In the genomic region with DNA sequence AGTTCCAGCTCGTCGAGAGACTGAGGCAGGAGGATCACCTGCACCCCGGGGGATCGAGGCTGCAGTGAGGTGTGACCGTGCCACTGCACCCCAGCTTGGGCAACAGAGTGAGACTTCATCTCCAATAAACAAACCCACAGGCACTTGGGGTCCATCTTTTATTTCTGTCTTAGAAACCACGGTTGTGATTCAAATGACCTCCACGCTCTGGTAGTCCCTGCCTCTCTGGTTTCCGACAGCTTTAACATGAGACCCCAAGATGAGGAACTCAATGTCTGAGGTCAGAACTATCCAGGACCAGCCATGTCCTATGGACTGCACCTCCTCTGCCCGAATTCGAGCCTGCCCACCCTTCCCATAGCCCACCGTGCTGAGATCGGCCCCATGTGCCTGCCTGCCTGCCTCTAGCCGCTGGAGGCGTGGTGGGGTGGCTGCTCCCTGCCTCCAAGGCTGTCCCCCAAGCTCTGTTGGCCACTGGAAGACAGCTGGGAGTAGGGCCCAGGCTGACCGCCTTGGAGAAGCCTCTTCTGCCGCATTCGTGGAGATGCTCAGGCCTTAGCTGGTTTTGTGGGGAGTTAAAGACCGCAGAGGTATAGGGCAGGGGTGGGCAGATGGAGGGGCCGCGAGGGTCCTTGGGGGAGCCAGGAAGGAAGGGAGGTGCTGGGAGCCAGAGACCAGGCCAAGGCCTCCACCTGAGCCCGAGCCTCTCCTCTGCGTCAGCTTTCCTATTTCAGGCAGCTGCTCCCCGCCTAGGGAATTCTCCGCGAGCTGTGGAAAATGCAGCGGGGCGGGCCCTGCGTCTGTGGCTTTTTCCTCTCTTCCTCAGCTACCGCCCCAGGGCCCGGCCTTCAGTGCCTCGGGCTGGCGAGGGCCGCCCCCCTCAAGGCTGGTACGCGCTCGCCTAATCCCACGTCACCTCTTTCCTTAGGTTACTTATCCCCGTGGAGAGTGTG, we compare ENCODE assay signal across 21 cellular contexts. TPM values are rescaled to one million over a fixed set of nuclear protein-coding genes. Genes with fewer than 3 reads are reported as not detected.
DNase-seq lines count a peak whose midpoint lies in the region; ATAC-seq lines count a peak whose summit lies in the region.
"Had no signal": no experiment of that assay in that cellular context is flagged by ENCODE, and none has a peak within 500 bp of the region (broad histone marks: within the 10 kb centered on the region; RNA-seq: fewer than 3 reads in every experiment).

No MANE protein-coding gene starts in this region.

- H3K36me3 ChIP-seq in mesendoderm (ENCODE audit: control insufficient read depth, insufficient read depth, low read length), result no peaks in the 10 kb centered on the region
- H3K36me3 ChIP-seq: neutrophil, SJSA1, upper lobe of right lung had no signal

- H3K27me3 ChIP-seq in mesendoderm (ENCODE audit: insufficient read depth, low read length, poor library complexity), result no peaks in the 10 kb centered on the region
- H3K27me3 ChIP-seq: dorsolateral prefrontal cortex, neutrophil, SJSA1, upper lobe of right lung had no signal

- peaks cover 28% of the 10 kb centered on the region for H3K4me1 Mint-ChIP-seq in stimulated activated memory B cell treated with anti-CD40 and anti-IgM and Interleukin-4, amounts not matched to agents 10 μg/mL and 1 μg/mL and 100 μg/mL, for 72 hours
- H3K4me1 Mint-ChIP-seq: activated CD4-positive, alpha-beta T cell treated with anti-CD3 and anti-CD28 coated beads for 36 hours had no signal

- no peaks in the 10 kb centered on the region for H3K79me1 ChIP-seq in mesendoderm (ENCODE audit: low read length)

- no peak overlapping the region for H3K23ac ChIP-seq in mesendoderm (ENCODE audit: low read length)

- H3K4ac ChIP-seq in mesendoderm (ENCODE audit: low read depth, low read length), result no peak overlapping the region

- no peak overlapping the region for H4K5ac ChIP-seq in mesendoderm (ENCODE audit: low read length)

- no peak overlapping the region for H3K18ac ChIP-seq in mesendoderm (ENCODE audit: low read length)

- no peak overlapping the region for H2BK120ac ChIP-seq in mesendoderm (ENCODE audit: low read depth, low read length)

- H3K56ac ChIP-seq in mesendoderm (ENCODE audit: low read length), result peak overlapping the region; percentile 10

- peak; percentile 34 for ATAC-seq in stimulated activated memory B cell treated with anti-CD40 and anti-IgM and Interleukin-4, amounts not matched to agents 10 μg/mL and 1 μg/mL and 100 μg/mL, for 72 hours
- no peak for ATAC-seq in GM18909 (IDR thresholded peaks at IDR 0.05; ENCODE audit: poor library complexity, unreplicated experiment)
- ATAC-seq: activated CD4-positive, alpha-beta T cell treated with anti-CD3 and anti-CD28 coated beads for 36 hours; upper lobe of right lung had no signal

- no peaks in the 10 kb centered on the region for H3K79me2 ChIP-seq in mesendoderm (ENCODE audit: control insufficient read depth, insufficient read depth, low read length)

- DNase-seq in NCI-H82 (lab: John Stamatoyannopoulos, UW), result peak; percentile 43
- DNase-seq in NCI-H82 treated with DMSO at 0.1 percent for 48 hours (lab: John Stamatoyannopoulos, UW; ENCODE audit: unreplicated experiment), result no peak
- peak; percentile 7 for DNase-seq in amniotic epithelial cell (ENCODE audit: low read depth)
- DNase-seq in mesendoderm, result no peak
- DNase-seq in hippocampal formation (lab: John Stamatoyannopoulos, UW), result no peak
- no peak for DNase-seq in iPS-NIHi7 (ENCODE audit: extremely low spot score)
- DNase-seq: activated CD4-positive, alpha-beta T cell treated with anti-CD3 and anti-CD28 coated beads for 36 hours; activated CD8-positive, alpha-beta memory T cell treated with anti-CD3 and anti-CD28 coated beads, Interleukin-2, amount 50 U/mL, for 48 hours; activated naive CD4-positive, alpha-beta T cell treated with anti-CD3 and anti-CD28 coated beads, Interleukin-2, amount 50 U/mL, for 16 hours; CD4-positive, alpha-beta memory T cell; dorsolateral prefrontal cortex; NCI-H1417; stimulated activated CD4-positive, alpha-beta T cell treated with anti-CD3 and anti-CD28 coated beads, Interleukin-4, amount 100 ng/mL, for 4 hours; upper lobe of right lung had no signal

- no CpG with 5 or more reads among the region's 38 CpGs for WGBS in mesendoderm (ENCODE audit: extremely low coverage, insufficient coverage, low lambda C conversion rate)

- H3K27ac ChIP-seq in mesendoderm (ENCODE audit: low read depth, low read length), result no peak overlapping the region
- H3K27ac ChIP-seq: dorsolateral prefrontal cortex, HL-60, KMS-11, neutrophil, SJSA1, upper lobe of right lung had no signal

- no peak overlapping the region for H3K9ac ChIP-seq in mesendoderm (ENCODE audit: low read length)
- H3K9ac ChIP-seq: KMS-11 had no signal

- no peak overlapping the region for H3K4me2 ChIP-seq in mesendoderm (ENCODE audit: low read length)
- H3K4me2 ChIP-seq: KMS-11 had no signal

- H4K8ac ChIP-seq in mesendoderm (ENCODE audit: low read depth, low read length), result no peak overlapping the region

- peaks cover 49% of the 10 kb centered on the region for H3K27me3 Mint-ChIP-seq in stimulated activated memory B cell treated with anti-CD40 and anti-IgM and Interleukin-4, amounts not matched to agents 10 μg/mL and 1 μg/mL and 100 μg/mL, for 72 hours
- H3K27me3 Mint-ChIP-seq: activated CD4-positive, alpha-beta T cell treated with anti-CD3 and anti-CD28 coated beads for 36 hours; brain; CD4-positive, alpha-beta memory T cell had no signal

- no peak overlapping the region for H2BK5ac ChIP-seq in mesendoderm (ENCODE audit: low read length)

- H2BK15ac ChIP-seq in mesendoderm (replicated peaks; ENCODE audit: low read depth), result no peak overlapping the region

- H3K4me1 ChIP-seq in mesendoderm (ENCODE audit: control insufficient read depth, low read depth, low read length), result no peaks in the 10 kb centered on the region
- H3K4me1 ChIP-seq: SJSA1 had no signal

- H3K36me3 Mint-ChIP-seq in stimulated activated memory B cell treated with anti-CD40 and anti-IgM and Interleukin-4, amounts not matched to agents 10 μg/mL and 1 μg/mL and 100 μg/mL, for 72 hours, result no peaks in the 10 kb centered on the region
- H3K36me3 Mint-ChIP-seq: brain; CD4-positive, alpha-beta memory T cell had no signal

- no peak overlapping the region for H3K4me3 Mint-ChIP-seq in stimulated activated memory B cell treated with anti-CD40 and anti-IgM and Interleukin-4, amounts not matched to agents 10 μg/mL and 1 μg/mL and 100 μg/mL, for 72 hours
- H3K4me3 Mint-ChIP-seq: activated CD4-positive, alpha-beta T cell treated with anti-CD3 and anti-CD28 coated beads for 36 hours; CD4-positive, alpha-beta memory T cell had no signal

- no peaks in the 10 kb centered on the region for H3K9me3 Mint-ChIP-seq in stimulated activated memory B cell treated with anti-CD40 and anti-IgM and Interleukin-4, amounts not matched to agents 10 μg/mL and 1 μg/mL and 100 μg/mL, for 72 hours
- H3K9me3 Mint-ChIP-seq: brain; CD4-positive, alpha-beta memory T cell had no signal

- H2AK5ac ChIP-seq in mesendoderm (ENCODE audit: low read length), result no peak overlapping the region

- no peak overlapping the region for H3K27ac Mint-ChIP-seq in stimulated activated memory B cell treated with anti-CD40 and anti-IgM and Interleukin-4, amounts not matched to agents 10 μg/mL and 1 μg/mL and 100 μg/mL, for 72 hours
- H3K27ac Mint-ChIP-seq: activated CD4-positive, alpha-beta T cell treated with anti-CD3 and anti-CD28 coated beads for 36 hours had no signal

- H3K4me3 ChIP-seq in mesendoderm (ENCODE audit: low read length), result no peak overlapping the region
- H3K4me3 ChIP-seq: dorsolateral prefrontal cortex, SJSA1, upper lobe of right lung had no signal

RNA-seq across cellular contexts. Expression of a gene that starts 6.9 kb away (rescaled TPM):
- 50.8 TPM for polyA plus RNA-seq in mesendoderm (2013, experiment 1 of 2)
- 52.5 TPM for polyA plus RNA-seq in mesendoderm (2013, experiment 2 of 2)

RNA-seq across cellular contexts. Expression of a gene that starts 35.4 kb away (rescaled TPM):
- not detected for polyA plus RNA-seq in mesendoderm (2013, experiment 1 of 2)
- polyA plus RNA-seq in mesendoderm (2013, experiment 2 of 2), result not detected
- polyA plus RNA-seq: CD4-positive, alpha-beta memory T cell had no signal

Comparison
In these comparisons a context has a peak if more than half of its experiments do, and no peak if none do; other contexts are left out.
1. DNase-seq: peak in NCI-H82 (single experiment) and amniotic epithelial cell (single experiment); none in NCI-H82 treated with DMSO at 0.1 percent for 48 hours (single experiment), mesendoderm (single experiment), hippocampal formation (0 of 2) and iPS-NIHi7 (single experiment).